ENCODE assay signal across 31 cellular contexts in genomic region chr4:5364406-5364805, GRCh38.
"Had no signal": no experiment of that assay in that cellular context is flagged by ENCODE, and none has a peak within 500 bp of the region (broad histone marks: within the 10 kb centered on the region; RNA-seq: fewer than 3 reads in every experiment).

No MANE protein-coding gene starts in this region.

- H3K4me1 Mint-ChIP-seq: activated B cell treated with CpG ODN at 0.5 μM for 24 hours; activated T-helper 17 cell treated with anti-CD3 and anti-CD28 coated beads, Interleukin-2, amount 50 U/mL, for 72 hours; central memory CD8-positive, alpha-beta T cell had no signal

- H3K27me3 ChIP-seq: brain microvascular endothelial cell, gastrocnemius medialis had no signal

- H3K4me3 ChIP-seq: coronary artery, dorsolateral prefrontal cortex, gastrocnemius medialis, heart left ventricle had no signal

- ATAC-seq: activated CD4-positive, CD25-positive, alpha-beta regulatory T cell treated with anti-CD3 and anti-CD28 coated beads, Interleukin-2, amount 50 U/mL, for 24 hours; activated CD8-positive, alpha-beta T cell treated with anti-CD3 and anti-CD28 coated beads for 36 hours; activated T-cell treated with anti-CD3 and anti-CD28 coated beads, Interleukin-2, amount 50 U/mL, for 4 hours; activated T-helper 17 cell treated with anti-CD3 and anti-CD28 coated beads, Interleukin-2, amount 50 U/mL, for 72 hours; esophagus mucosa; gastrocnemius medialis; heart left ventricle had no signal

- H3K4me3 Mint-ChIP-seq: activated B cell treated with CpG ODN at 0.5 μM for 24 hours; activated CD8-positive, alpha-beta T cell treated with anti-CD3 and anti-CD28 coated beads for 36 hours; activated naive CD8-positive, alpha-beta T cell; activated T-cell treated with anti-CD3 and anti-CD28 coated beads, Interleukin-2, amount 50 U/mL, for 4 hours; activated T-helper 17 cell treated with anti-CD3 and anti-CD28 coated beads, Interleukin-2, amount 50 U/mL, for 72 hours; central memory CD8-positive, alpha-beta T cell; dendritic cell treated with granulocyte-macrophage colony-stimulating factor and Interleukin-4, amounts not matched to agents 40 ng/mL and 50 ng/mL, for 4 days; endodermal cell; T-helper 1 cell treated with Interleukin-12 subunit alpha and Interleukin-12 subunit beta and Interleukin-4 antibody, amounts not matched to agents 30 μg/mL and 1 μg/mL, for 36 hours had no signal

- H3K36me3 ChIP-seq: brain microvascular endothelial cell, gastrocnemius medialis, heart left ventricle, WERI-Rb-1 had no signal

- H3K27ac ChIP-seq: coronary artery, dorsolateral prefrontal cortex, gastrocnemius medialis, heart left ventricle, WERI-Rb-1 had no signal

- H3K36me3 Mint-ChIP-seq: activated naive CD8-positive, alpha-beta T cell had no signal

- H3K27me3 Mint-ChIP-seq: activated B cell treated with CpG ODN at 0.5 μM for 24 hours; activated CD8-positive, alpha-beta T cell treated with anti-CD3 and anti-CD28 coated beads for 36 hours; activated naive CD8-positive, alpha-beta T cell; activated T-helper 17 cell treated with anti-CD3 and anti-CD28 coated beads, Interleukin-2, amount 50 U/mL, for 72 hours; central memory CD8-positive, alpha-beta T cell; dendritic cell treated with granulocyte-macrophage colony-stimulating factor and Interleukin-4, amounts not matched to agents 40 ng/mL and 50 ng/mL, for 4 days had no signal

- DNase-seq: activated B cell treated with CpG ODN at 0.5 μM for 24 hours; activated CD4-positive, alpha-beta T cell treated with anti-CD3 and anti-CD28 coated beads for 48 hours; activated CD4-positive, alpha-beta T cell treated with anti-CD3 and anti-CD28 coated beads, Interleukin-2, amount 50 U/mL, for 1 hour; activated CD4-positive, alpha-beta T cell treated with anti-CD3 and anti-CD28 coated beads, Interleukin-2, amount 50 U/mL, for 48 hours; activated CD8-positive, alpha-beta memory T cell treated with anti-CD3 and anti-CD28 coated beads for 24 hours; activated CD8-positive, alpha-beta T cell treated with anti-CD3 and anti-CD28 coated beads for 36 hours; activated effector memory CD4-positive, alpha-beta T cell treated with Interleukin-2 at 50 U/mL for 16 hours; activated gamma-delta T cell treated with Interleukin-2 at 50 U/mL for 16 hours; activated naive CD4-positive, alpha-beta T cell treated with anti-CD3 and anti-CD28 coated beads, Interleukin-2, amount 50 U/mL, for 16 hours; activated naive CD4-positive, alpha-beta T cell treated with Interleukin-2 at 50 U/mL for 16 hours; activated T-cell treated with anti-CD3 and anti-CD28 coated beads, Interleukin-2, amount 50 U/mL, for 4 hours; amniotic stem cell; anterior cingulate cortex; brain microvascular endothelial cell; dorsolateral prefrontal cortex; effector memory CD4-positive, alpha-beta T cell; endodermal cell; foreskin fibroblast; gastrocnemius medialis; glutamatergic neuron; heart left ventricle; T-helper 9 cell; WERI-Rb-1 had no signal

- H3K4me1 ChIP-seq: gastrocnemius medialis, heart left ventricle had no signal

- H3K27ac Mint-ChIP-seq: activated B cell treated with CpG ODN at 0.5 μM for 24 hours; activated CD8-positive, alpha-beta T cell treated with anti-CD3 and anti-CD28 coated beads for 36 hours; activated naive CD8-positive, alpha-beta T cell; activated T-helper 17 cell treated with anti-CD3 and anti-CD28 coated beads, Interleukin-2, amount 50 U/mL, for 72 hours; dendritic cell treated with granulocyte-macrophage colony-stimulating factor and Interleukin-4, amounts not matched to agents 40 ng/mL and 50 ng/mL, for 4 days; endodermal cell; T-helper 1 cell treated with Interleukin-12 subunit alpha and Interleukin-12 subunit beta and Interleukin-4 antibody, amounts not matched to agents 30 μg/mL and 1 μg/mL, for 36 hours had no signal

- H3K9me3 Mint-ChIP-seq: activated B cell treated with CpG ODN at 0.5 μM for 24 hours; central memory CD8-positive, alpha-beta T cell; dendritic cell treated with granulocyte-macrophage colony-stimulating factor and Interleukin-4, amounts not matched to agents 40 ng/mL and 50 ng/mL, for 4 days; endodermal cell had no signal

- H3K9me3 ChIP-seq: gastrocnemius medialis, heart left ventricle had no signal
